Comparison of ENCODE assay signal across 28 cellular contexts in genomic region chr9:69248005-69248404, GRCh38.
"Had no signal": no experiment of that assay in that cellular context is flagged by ENCODE, and none has a peak within 500 bp of the region (broad histone marks: within the 10 kb centered on the region; RNA-seq: fewer than 3 reads in every experiment).

No MANE protein-coding gene starts in this region.

- H2AFZ ChIP-seq: parathyroid adenoma had no signal

- H3K27me3 ChIP-seq: ovary, right lobe of liver, spleen, thyroid gland, tibial nerve, upper lobe of right lung, uterus had no signal

- ATAC-seq: naive thymus-derived CD8-positive, alpha-beta T cell; psoas muscle; right cardiac atrium; stimulated activated memory B cell treated with anti-CD40 and anti-IgM and Interleukin-4, amounts not matched to agents 10 μg/mL and 1 μg/mL and 100 μg/mL, for 72 hours; stimulated activated naive CD8-positive, alpha-beta T cell treated with anti-CD3 and anti-CD28 coated beads, Interleukin-15, amount 100 ng/mL, for 72 hours; stimulated activated naive CD8-positive, alpha-beta T cell treated with anti-CD3 and anti-CD28 coated beads, Interleukin-15, Interleukin-2, amounts not matched to agents 100 U/mL and 50 U/mL, for 24 hours; upper lobe of right lung had no signal

- H3K4me1 ChIP-seq: parathyroid adenoma, psoas muscle, right lobe of liver, spleen, tibial nerve, upper lobe of right lung, uterus had no signal

- DNase-seq: naive B cell; naive thymus-derived CD8-positive, alpha-beta T cell; nephron progenitor cell; occipital lobe; ovary; posterior cingulate gyrus; psoas muscle; right cardiac atrium; right lobe of liver; spleen; stimulated activated CD4-positive, alpha-beta T cell treated with anti-CD3 and anti-CD28 coated beads, Interleukin-12 subunit alpha, Interleukin-12 subunit beta, amount 100 ng/mL, for 4 hours; stimulated activated CD4-positive, alpha-beta T cell treated with anti-CD3 and anti-CD28 coated beads, Interleukin-1b, Interleukin-23, amount 100 ng/mL, for 48 hours; stimulated activated CD4-positive, alpha-beta T cell treated with anti-CD3 and anti-CD28 coated beads, Interleukin-4, amount 100 ng/mL, for 1 hour; stimulated activated CD4-positive, alpha-beta T cell treated with anti-CD3 and anti-CD28 coated beads, Interleukin-4, amount 100 ng/mL, for 4 hours; stimulated activated CD8-positive, alpha-beta memory T cell treated with anti-CD3 and anti-CD28 coated beads, Interleukin-4, amount 100 ng/mL, for 48 hours; stimulated activated naive CD4-positive, alpha-beta T cell; stimulated activated naive CD8-positive, alpha-beta T cell treated with anti-CD3 and anti-CD28 coated beads, Interleukin-15, amount 100 ng/mL, for 72 hours; stimulated activated naive CD8-positive, alpha-beta T cell treated with anti-CD3 and anti-CD28 coated beads, Interleukin-15, Interleukin-2, amounts not matched to agents 100 U/mL and 50 U/mL, for 24 hours; substantia nigra; thyroid gland; upper lobe of right lung; uterus had no signal

- H3K9me3 ChIP-seq: ovary, psoas muscle, right lobe of liver, spleen, thoracic aorta, thyroid gland, tibial nerve, upper lobe of right lung, uterus had no signal

- H3K9ac ChIP-seq: parathyroid adenoma had no signal

- H3K27ac ChIP-seq: ovary, parathyroid adenoma, psoas muscle, right lobe of liver, skin epidermis, spleen, thoracic aorta, thyroid gland, tibial nerve, upper lobe of right lung, uterus had no signal

- H3K36me3 ChIP-seq: ovary, uterus had no signal

- H3K4me3 ChIP-seq: ovary, psoas muscle, right lobe of liver, skin epidermis, smooth muscle cell, spleen, thoracic aorta, thyroid gland, tibial nerve, upper lobe of right lung, uterus had no signal

- H3K4me2 ChIP-seq: smooth muscle cell had no signal
